Comparison of ENCODE assay signal across 7 cellular contexts in genomic region chr15:90266061-90266431, GRCh38. TPM values are rescaled to one million over a fixed set of nuclear protein-coding genes. Genes with fewer than 3 reads are reported as not detected.
DNase-seq lines count a peak whose midpoint lies in the region; ATAC-seq and TF ChIP-seq lines count a peak whose summit lies in the region.

No MANE protein-coding gene starts in this region.

- H3K27ac Mint-ChIP-seq in activated naive CD4-positive, alpha-beta T cell treated with anti-CD3 and anti-CD28 coated beads, Interleukin-2, amount 50 U/mL, for 72 hours = peak overlapping the region; percentile 96

- DNase-seq in GM12864 (ENCODE audit: low read depth) (no peak), left ventricle myocardium inferior (no peak), putamen (ENCODE audit: low spot score) (peak; percentile 38), islet precursor cell (no peak)
- peak in 1 of 2 donors; percentile 59 for DNase-seq in activated naive CD4-positive, alpha-beta T cell treated with anti-CD3 and anti-CD28 coated beads, Interleukin-2, amount 50 U/mL, for 72 hours (ENCODE audit: low spot score in 2 of 2)

- H3K27me3 ChIP-seq in OCI-LY1 (ENCODE audit: insufficient read depth, low read length) (no peaks in the 10 kb centered on the region), left ventricle myocardium inferior (ENCODE audit: low read depth) (no peaks in the 10 kb centered on the region)

- peak; percentile 2 for ATAC-seq in HG02798 (IDR thresholded peaks at IDR 0.05; ENCODE audit: poor library complexity, unreplicated experiment)
- peak; percentile 44 to 46 for ATAC-seq in activated naive CD4-positive, alpha-beta T cell treated with anti-CD3 and anti-CD28 coated beads, Interleukin-2, amount 50 U/mL, for 72 hours

- peaks cover 35% of the 10 kb centered on the region for H3K79me2 ChIP-seq in OCI-LY1 (ENCODE audit: insufficient read depth, low read length)

- H3K36me3 ChIP-seq in OCI-LY1 (ENCODE audit: insufficient read depth, low read length) (peaks cover 34% of the 10 kb centered on the region), left ventricle myocardium inferior (peaks cover 24% of the 10 kb centered on the region)

- H3K9ac ChIP-seq in OCI-LY1 (ENCODE audit: low read length) = peak overlapping the region; percentile 86

- H3K9me3 Mint-ChIP-seq in activated naive CD4-positive, alpha-beta T cell treated with anti-CD3 and anti-CD28 coated beads, Interleukin-2, amount 50 U/mL, for 72 hours = no peaks in the 10 kb centered on the region

- no peaks in the 10 kb centered on the region for H3K9me2 ChIP-seq in OCI-LY1 (ENCODE audit: low read depth, low read length)

- peak overlapping the region; percentile 95 for H3K4me3 ChIP-seq in GM12864 (ENCODE audit: low read depth, low read length)
- H3K4me3 ChIP-seq in OCI-LY1 (ENCODE audit: low read depth, low read length, poor library complexity, severe bottlenecking) = peak overlapping the region; percentile 90
- peak overlapping the region; percentile 87 for H3K4me3 ChIP-seq in left ventricle myocardium inferior

- H4K20me1 ChIP-seq in OCI-LY1 (ENCODE audit: insufficient read depth, low read length) = no peaks in the 10 kb centered on the region

- no peaks in the 10 kb centered on the region for H3F3A ChIP-seq in OCI-LY1 (ENCODE audit: insufficient read depth, low read length)

- TF ChIP-seq CTCF in GM12864 (IDR thresholded peaks at IDR 0.05; ENCODE audit: low read depth, low read length, missing control alignments) (no peak), OCI-LY1 (IDR thresholded peaks at IDR 0.05; ENCODE audit: low read length) (no peak), left ventricle myocardium inferior (IDR thresholded peaks at IDR 0.05; ENCODE audit: borderline replicate concordance) (no peak)

- no peak overlapping the region for H2AFZ ChIP-seq in OCI-LY1 (ENCODE audit: low read length)

- H3K9me3 ChIP-seq in OCI-LY1 (ENCODE audit: low read length) (no peaks in the 10 kb centered on the region), left ventricle myocardium inferior (replicated peaks) (no peaks in the 10 kb centered on the region)

- intact Hi-C loops in left ventricle myocardium inferior (cut with micrococcal nuclease) = no loop called here

- H3K4me2 ChIP-seq in OCI-LY1 (ENCODE audit: low read length) = peak overlapping the region; percentile 81

- H3K36me3 Mint-ChIP-seq in activated naive CD4-positive, alpha-beta T cell treated with anti-CD3 and anti-CD28 coated beads, Interleukin-2, amount 50 U/mL, for 72 hours = peaks cover 23 to 48% of the 10 kb centered on the region in 2 donors

- H3K27ac ChIP-seq in OCI-LY1 (ENCODE audit: low read depth, low read length, poor library complexity, severe bottlenecking) (peak overlapping the region; percentile 65), left ventricle myocardium inferior (replicated peaks) (peak overlapping the region; percentile 98)

- H3K4me1 ChIP-seq in OCI-LY1 (ENCODE audit: insufficient read depth, low read length, severe bottlenecking) = peaks cover 39% of the 10 kb centered on the region
- H3K4me1 ChIP-seq in left ventricle myocardium inferior = peaks cover 72% of the 10 kb centered on the region

RNA-seq across cellular contexts. Expression of gene NGRN, which starts 0.6 kb away (rescaled TPM):
- 10 to 100 TPM; 17.8 to 36.2 TPM for total RNA-seq in activated naive CD4-positive, alpha-beta T cell treated with anti-CD3 and anti-CD28 coated beads, Interleukin-2, amount 50 U/mL, for 72 hours
- total RNA-seq in left ventricle myocardium inferior = 120 TPM

RNA-seq across cellular contexts. Expression of gene TTLL13, which starts 16.7 kb away (rescaled TPM):
- 1 to 10 TPM in 1 of 2 donors, under 1 TPM in 1; 0.49 to 1.0 TPM for total RNA-seq in activated naive CD4-positive, alpha-beta T cell treated with anti-CD3 and anti-CD28 coated beads, Interleukin-2, amount 50 U/mL, for 72 hours
- total RNA-seq in left ventricle myocardium inferior = 0.19 TPM

RNA-seq across cellular contexts. Expression of gene GDPGP1, which starts 32.0 kb away (rescaled TPM):
- total RNA-seq in activated naive CD4-positive, alpha-beta T cell treated with anti-CD3 and anti-CD28 coated beads, Interleukin-2, amount 50 U/mL, for 72 hours = 1 to 10 TPM; 3.1 to 7.6 TPM
- total RNA-seq in left ventricle myocardium inferior = 15.5 TPM

RNA-seq across cellular contexts. Expression of gene CIB1, which starts 32.3 kb away (rescaled TPM):
- 100 to 1,000 TPM; 114 to 150 TPM for total RNA-seq in activated naive CD4-positive, alpha-beta T cell treated with anti-CD3 and anti-CD28 coated beads, Interleukin-2, amount 50 U/mL, for 72 hours
- 69.6 TPM for total RNA-seq in left ventricle myocardium inferior
